Comparison of ENCODE assay signal across 8 cellular contexts in the genomic region with DNA sequence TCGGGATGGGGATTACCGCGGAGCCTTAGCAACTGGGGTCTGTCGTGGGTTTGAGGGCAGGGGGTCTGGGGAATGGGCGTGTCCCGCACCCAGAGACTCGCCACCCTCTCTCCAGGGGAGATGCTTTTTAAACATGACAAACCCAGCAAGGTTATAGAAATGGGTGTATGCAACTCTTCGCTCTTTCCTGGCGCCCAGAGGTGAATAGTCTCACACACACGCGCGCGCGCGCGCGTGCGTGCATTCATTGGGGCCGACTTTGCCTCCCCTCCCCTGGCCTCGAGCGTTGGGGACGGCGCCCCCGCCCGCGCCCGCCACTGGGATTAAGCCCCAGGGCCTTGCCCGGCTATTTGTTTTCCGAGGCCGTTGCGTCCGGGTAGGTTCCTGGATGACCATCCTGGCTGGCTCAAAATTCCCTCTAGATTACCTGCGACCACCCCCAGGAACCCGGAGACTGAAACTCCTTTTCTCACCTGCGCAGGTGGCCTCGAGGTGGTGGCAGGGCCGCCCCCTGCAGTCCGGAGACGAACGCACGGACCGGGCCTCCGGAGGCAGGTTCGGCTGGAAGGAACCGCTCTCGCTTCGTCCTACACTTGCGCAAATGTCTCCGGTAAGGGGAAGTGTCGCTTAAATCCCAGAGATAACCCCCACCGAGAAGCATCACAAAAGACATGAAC. TPM values are rescaled to one million over a fixed set of nuclear protein-coding genes. Genes with fewer than 3 reads are reported as not detected.
DNase-seq lines count a peak whose midpoint lies in the region; ATAC-seq, FAIRE-seq and TF ChIP-seq lines count a peak whose summit lies in the region.

No MANE protein-coding gene starts in this region.

- WGBS in HepG2 (ENCODE audit: low lambda C conversion rate) = 25% methylated on average over 25 of the region's 51 CpGs
- 6 to 21% methylated on average over 14 to 51 of the region's 51 CpGs for WGBS in testis, 2 donors

- POLR2A ChIA-PET in A673 (lab: Charles Lee; ENCODE audit: low non-redundant PET) = no interaction called here
- POLR2A ChIA-PET in HepG2 (lab: Yijun Ruan, JAX) = interaction anchor here (1.3 kb wide), 1 partner anchor 40 kb away, joined by 6 read pairs; no protein-coding TSS in a partner anchor

- H3K27me3 ChIP-seq in A673 (replicated peaks; ENCODE audit: insufficient read depth, low read depth, low read length, poor library complexity) (no peaks in the 10 kb centered on the region), bronchial epithelial cell (ENCODE audit: control insufficient read depth, insufficient read depth, low read length) (no peaks in the 10 kb centered on the region), HepG2 (ENCODE audit: control insufficient read depth in 1 of 2, insufficient read depth in 2 of 2, low read length in 2 of 2) (no peaks in the 10 kb centered on the region; a peak in 1 of 5 replicates), testis (no peaks in the 10 kb centered on the region)

- H3K36me3 ChIP-seq in A673 (ENCODE audit: insufficient read depth, low read length, poor library complexity, severe bottlenecking) = no peaks in the 10 kb centered on the region
- no peaks in the 10 kb centered on the region for H3K36me3 ChIP-seq in bronchial epithelial cell (ENCODE audit: control insufficient read depth, insufficient read depth, low read length)
- H3K36me3 ChIP-seq in HepG2 (replicated peaks in 1 of 2; ENCODE audit: control insufficient read depth in 1 of 2, insufficient read depth in 2 of 2, low read length in 2 of 2) = no peaks in the 10 kb centered on the region
- H3K36me3 ChIP-seq in testis (ENCODE audit: low read depth, missing control alignments) = no peaks in the 10 kb centered on the region

- in situ Hi-C loops in HepG2 (cut with HindIII; ENCODE audit: extremely low pct_ligation_motif_present, low pct_unique_long_range_greater_than_20kb) = loop anchor here (10.0 kb wide), 1 partner anchor 174 kb away; a partner anchor contains a TSS

- no peak for FAIRE-seq in bronchial epithelial cell (lab: Jason Lieb, UNC)
- FAIRE-seq in HepG2 (lab: Jason Lieb, UNC) = no peak

- H3K9ac ChIP-seq in HepG2 (ENCODE audit: insufficient read depth, low read depth, low read length) = peak overlapping the region; percentile 56

- no peak for TF ChIP-seq RAD21 in HepG2 (CRISPR knock-in tag; IDR thresholded peaks at IDR 0.05)

- CTCF ChIA-PET in A673 (lab: Charles Lee) (interaction anchor here (0.6 kb wide), 1 partner anchor 771 kb away, joined by 3 read pairs; no protein-coding TSS in a partner anchor), HepG2 (lab: Yijun Ruan, JAX; ENCODE audit: low intra/inter-chr PET ratio, low total read pairs) (interaction anchor here (2.7 kb wide), 1 partner anchor 175 kb away, joined by 7 read pairs; no protein-coding TSS in a partner anchor)

- DNase-seq in A673 (ENCODE audit: low spot score) (peak; percentile 35), T-helper 2 cell (peak in 3 of 5 experiments; percentile 3 to 51 (median 8)), bronchial epithelial cell (ENCODE audit: low read depth) (no peak), HepG2 (ENCODE audit: low spot score) (no peak), testis (no peak), NK-92 (lab: John Stamatoyannopoulos, UW; ENCODE audit: unreplicated experiment) (no peak)

- TF ChIP-seq CTCF in A673 (conservative IDR thresholded peaks at IDR 0.05; ENCODE audit: low read depth, low read length) (peak; percentile 17; the same call in 1 of the 2 replicates), bronchial epithelial cell (IDR thresholded peaks at IDR 0.05; ENCODE audit: insufficient read depth, low read length, severe bottlenecking) (peak; percentile 20), HepG2 (CRISPR knock-in tag; IDR thresholded peaks at IDR 0.05) (peak; percentile 61), testis (IDR thresholded peaks at IDR 0.05) (no peak)

- H3K9me3 ChIP-seq in A673 (ENCODE audit: low read depth, low read length, poor library complexity, severe bottlenecking) (no peaks in the 10 kb centered on the region), HepG2 (ENCODE audit: low read length) (no peaks in the 10 kb centered on the region), testis (no peaks in the 10 kb centered on the region)

- TF ChIP-seq POLR2A in HepG2 (IDR thresholded peaks at IDR 0.05; ENCODE audit: insufficient read depth in 1 of 2, low read depth in 2 of 2, low read length in 2 of 2) = no peak
- TF ChIP-seq POLR2A in testis (IDR thresholded peaks at IDR 0.05) = no peak

- peak overlapping the region; percentile 11 for H3K27ac ChIP-seq in A673 (ENCODE audit: low read depth, low read length, poor library complexity, severe bottlenecking)
- H3K27ac ChIP-seq in HepG2 (ENCODE audit: extremely low read length, insufficient read depth, low read length) = peak overlapping the region; percentile 34
- H3K27ac ChIP-seq in testis = no peak overlapping the region

- H4K20me1 ChIP-seq in HepG2 (ENCODE audit: insufficient read depth, low read length) = no peaks in the 10 kb centered on the region

- H3K4me1 ChIP-seq in A673 (ENCODE audit: insufficient read depth, low read length, poor library complexity, severe bottlenecking) (no peaks in the 10 kb centered on the region), HepG2 (ENCODE audit: insufficient read depth, low read length) (no peaks in the 10 kb centered on the region), testis (no peaks in the 10 kb centered on the region)

- TF ChIP-seq EP300 in HepG2 (IDR thresholded peaks at IDR 0.05; ENCODE audit: low read depth in 2 of 2, low read length in 2 of 2) (no peak), HepG2 (CRISPR knock-in tag; IDR thresholded peaks at IDR 0.05; ENCODE audit: borderline replicate concordance) (no peak)

- peak overlapping the region; percentile 95 for H3K4me2 ChIP-seq in HepG2 (ENCODE audit: low read depth, low read length)

- intact Hi-C loops in A673 (cut with micrococcal nuclease; ENCODE audit: unreplicated experiment) = loop anchor here (10.0 kb wide), 1 partner anchor 766 kb away; no protein-coding TSS in a partner anchor
- intact Hi-C loops in HepG2 (cut with micrococcal nuclease; ENCODE audit: unreplicated experiment) = loop anchor here (2.0 to 5.0 kb wide), 2 partner anchors 72 to 176 kb away; a partner anchor contains a TSS
- intact Hi-C loops in testis (cut with DNase I; ENCODE audit: low total_unique reads) = no loop called here

- no peaks in the 10 kb centered on the region for H3K79me2 ChIP-seq in HepG2 (ENCODE audit: insufficient read depth, low read length)

- BruUV-seq in A673 (replicated peaks; lab: Mats Ljungman, UMichigan) = no TSS peak
- BruUV-seq in HepG2 (replicated peaks; lab: Mats Ljungman, UMichigan) = TSS peak; percentile 51

- H3K4me3 ChIP-seq in A673 (ENCODE audit: low read depth, low read length, poor library complexity, severe bottlenecking) (peak overlapping the region; percentile 79), bronchial epithelial cell (ENCODE audit: low read depth, low read length) (peak overlapping the region; percentile 37), HepG2 (replicated peaks in 1 of 3; ENCODE audit: insufficient read depth in 1 of 3, low read depth in 2 of 3, low read length in 3 of 3) (peak overlapping the region; percentile 53 to 85 (median 80)), testis (peak overlapping the region; percentile 62)

- H2AFZ ChIP-seq in HepG2 (ENCODE audit: low read length) = no peak overlapping the region

- peak; percentile 20 for ATAC-seq in GM18909 (IDR thresholded peaks at IDR 0.05; ENCODE audit: poor library complexity, unreplicated experiment)
- peak; percentile 3 for ATAC-seq in HG03571 (IDR thresholded peaks at IDR 0.05; ENCODE audit: unreplicated experiment)
- ATAC-seq in HepG2 = peak; percentile 10

TF ChIP-seq in HepG2, 621 proteins besides CTCF, POLR2A, EP300 and RAD21 (continues in another document):
- TF ChIP-seq KMT2B (CRISPR knock-in tag; IDR thresholded peaks at IDR 0.05) (0 out of 2 replicates have a peak, but pooled peaks have one; percentile 3), ZMAT3 (CRISPR knock-in tag; conservative IDR thresholded peaks at IDR 0.05) (peak; percentile 85)

RNA-seq across cellular contexts. Expression of a gene that starts 0.8 kb away (rescaled TPM):
- total RNA-seq in A673 (2021) (6.7 and 11.2 TPM in 2 replicates), bronchial epithelial cell (1.3 and 2.0 TPM in 2 replicates), HepG2 (2016; rRNA removed; fragmentation: Illumina TruSeq; extraction: Trizol) (12.1 and 14.0 TPM in 2 replicates), testis (1 to 10 TPM; 3.9 to 4.2 TPM)
- total RNA-seq in HepG2 (2016; cell fraction: cytosol; rRNA removed; fragmentation: Illumina TruSeq; extraction: Trizol; ENCODE audit: low read depth) = 13.9 and 14.8 TPM in 2 replicates
- total RNA-seq in HepG2 (2016; cell fraction: insoluble cytoplasmic fraction; rRNA removed; fragmentation: Illumina TruSeq; extraction: Trizol) = 11.1 and 12.6 TPM in 2 replicates
- 24.8 and 29.9 TPM in 2 replicates for total RNA-seq in HepG2 (2016; cell fraction: membrane; rRNA removed; fragmentation: Illumina TruSeq; extraction: Trizol)
- 9.0 and 9.5 TPM in 2 replicates for total RNA-seq in HepG2 (2016; cell fraction: nucleus; rRNA removed; fragmentation: Illumina TruSeq; extraction: Trizol)
- polyA plus RNA-seq in HepG2 (2011; rRNA removed) (15.5 and 23.2 TPM in 2 replicates), testis (ENCODE audit: insufficient read depth, low read depth, low replicate concordance) (10.4 TPM)
- polyA plus RNA-seq in HepG2 (2011; cell fraction: cytosol; rRNA removed) = 11.0 and 14.4 TPM in 2 replicates
- polyA plus RNA-seq in HepG2 (2011; cell fraction: nucleus; rRNA removed) = 4.1 and 4.9 TPM in 2 replicates
- 14.5 and 17.6 TPM in 2 replicates for polyA plus RNA-seq in HepG2 (2012)
- 37.7 and 40.2 TPM in 2 replicates for polyA plus RNA-seq in HepG2 (2016; cell fraction: cytosol; fragmentation: Illumina TruSeq; extraction: Trizol; ENCODE audit: low read depth)
- 27.1 and 30.7 TPM in 2 replicates for polyA plus RNA-seq in HepG2 (2016; cell fraction: insoluble cytoplasmic fraction; fragmentation: Illumina TruSeq; extraction: Trizol; ENCODE audit: low read depth)
- 48.6 and 61.0 TPM in 2 replicates for polyA plus RNA-seq in HepG2 (2016; cell fraction: membrane; fragmentation: Illumina TruSeq; extraction: Trizol; ENCODE audit: low read depth)
- 17.4 and 17.9 TPM in 2 replicates for polyA plus RNA-seq in HepG2 (2016; cell fraction: nucleus; fragmentation: Illumina TruSeq; extraction: Trizol; ENCODE audit: insufficient read depth, low read depth)
- polyA minus RNA-seq in HepG2 (2011; rRNA and poly(A)+ RNA removed; ENCODE audit: low replicate concordance) = 2.2 and 10.2 TPM in 2 replicates
- polyA minus RNA-seq in HepG2 (2011; cell fraction: cytosol; rRNA and poly(A)+ RNA removed) = 12.7 and 14.9 TPM in 2 replicates
- 12.9 and 16.7 TPM in 2 replicates for polyA minus RNA-seq in HepG2 (2011; cell fraction: nucleus; rRNA and poly(A)+ RNA removed)

Comparison
In these comparisons a context has a peak if more than half of its experiments do, and no peak if none do; other contexts are left out.
1. DNase-seq: peak in A673 (single experiment) and T-helper 2 cell (3 of 5); none in bronchial epithelial cell (single experiment), HepG2 (single experiment), testis (single experiment) and NK-92 (single experiment).
2. H3K27ac ChIP-seq: peak in A673 (single experiment) and HepG2 (single experiment); none in testis (0 of 2).
3. CTCF ChIP-seq: peak in A673 (single experiment), bronchial epithelial cell (single experiment) and HepG2 (single experiment); none in testis (0 of 3).
4. Peak in every context shown above with its lines, with median percentiles within 50 percentile points of each other: H3K4me3 ChIP-seq and ATAC-seq.